In genomic region chr21:43646550-43647260, GRCh38 we compare ENCODE assay signal across 8 cellular contexts. TPM values are rescaled to one million over a fixed set of nuclear protein-coding genes. Genes with fewer than 3 reads are reported as not detected.
DNase-seq lines count a peak whose midpoint lies in the region; ATAC-seq and TF ChIP-seq lines count a peak whose summit lies in the region.

No MANE protein-coding gene starts in this region.

- TF ChIP-seq CTCF in GM12873 (IDR thresholded peaks at IDR 0.05; ENCODE audit: insufficient read depth, low read depth, low read length, missing control alignments): peak; percentile 99
- TF ChIP-seq CTCF in kidney epithelial cell (IDR thresholded peaks at IDR 0.05; ENCODE audit: insufficient read depth, low read length, poor library complexity, severe bottlenecking): peak; percentile 98

- DNase-seq in NCI-H446 treated with DMSO at 0.1 percent for 48 hours (lab: John Stamatoyannopoulos, UW) (peak; percentile 71), kidney epithelial cell (ENCODE audit: low read depth) (peak; percentile 70)
- DNase-seq in activated CD4-positive, CD25-positive, alpha-beta regulatory T cell (lab: John Stamatoyannopoulos, UW): peak; percentile 58 to 78 (median 66)
- peak; percentile 80 for DNase-seq in central memory CD4-positive, alpha-beta T cell
- DNase-seq in stimulated activated CD4-positive, alpha-beta T cell treated with anti-CD3 and anti-CD28 coated beads, Interleukin-1b, Interleukin-23, amount 100 ng/mL, for 48 hours: peak; percentile 85

- H3K27me3 ChIP-seq in kidney epithelial cell (ENCODE audit: control insufficient read depth, insufficient read depth, low read length): no peaks in the 10 kb centered on the region

- H3K36me3 ChIP-seq in kidney epithelial cell (ENCODE audit: control insufficient read depth, insufficient read depth, low read length): no peaks in the 10 kb centered on the region

- ATAC-seq in HG03196 (IDR thresholded peaks at IDR 0.05; ENCODE audit: unreplicated experiment) (peak; percentile 91), GM19328 (IDR thresholded peaks at IDR 0.05; ENCODE audit: unreplicated experiment) (no peak)

- H3K4me3 ChIP-seq in kidney epithelial cell (ENCODE audit: low read depth, low read length): no peak overlapping the region

RNA-seq across cellular contexts. Expression of gene HSF2BP, which starts 12.6 kb away (rescaled TPM):
- 3.4 and 3.5 TPM in 2 replicates for total RNA-seq in kidney epithelial cell

RNA-seq across cellular contexts. Expression of gene RRP1B, which starts 12.7 kb away (rescaled TPM):
- total RNA-seq in kidney epithelial cell: 44.7 and 47.4 TPM in 2 replicates
